23 cellular contexts compared by ENCODE assay signal in the genomic region with DNA sequence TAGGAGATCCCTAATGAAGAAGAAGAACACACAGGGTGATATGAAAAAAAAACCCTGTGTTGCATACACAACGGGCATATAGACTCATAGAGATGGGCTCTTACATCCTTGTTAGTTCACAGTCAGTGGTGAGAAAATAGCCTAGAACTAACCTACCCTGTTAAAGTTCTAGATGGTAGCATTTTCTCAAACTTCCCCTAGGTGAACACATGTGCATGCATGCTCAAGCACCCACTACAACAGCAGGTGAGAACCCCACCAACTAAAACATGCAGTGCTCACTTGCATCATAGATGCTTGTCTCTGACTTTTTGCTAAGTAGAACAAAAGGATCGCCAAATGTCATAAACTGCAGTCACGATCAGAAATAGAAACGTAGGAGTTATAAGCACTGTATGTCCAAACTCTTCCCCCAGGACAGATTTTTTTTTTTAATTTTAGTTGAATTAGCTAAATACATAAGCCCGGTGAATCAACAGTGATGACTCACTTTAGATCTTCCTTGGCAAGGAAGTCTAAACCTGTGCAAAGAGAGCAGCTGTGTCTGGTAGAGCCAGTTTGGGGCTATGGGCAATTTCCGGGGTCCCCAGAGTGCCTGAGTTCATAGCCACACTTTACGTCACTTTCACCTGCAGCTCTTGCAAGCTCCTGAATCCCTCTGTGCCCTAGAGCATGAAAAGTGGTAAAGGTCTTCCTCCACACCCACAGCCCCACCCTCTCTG.
A peak's percentile ranks its signal among the peaks of the same experiment; 100 is the strongest.
DNase-seq lines count a peak whose midpoint lies in the region; ATAC-seq and TF ChIP-seq lines count a peak whose summit lies in the region.
"Had no signal": no experiment of that assay in that cellular context is flagged by ENCODE, and none has a peak within 500 bp of the region (broad histone marks: within the 10 kb centered on the region; RNA-seq: fewer than 3 reads in every experiment).

No MANE protein-coding gene starts in this region.

- peaks cover 5% of the 10 kb centered on the region for H3K4me1 ChIP-seq in mucosa of descending colon (ENCODE audit: low read depth)
- H3K4me1 ChIP-seq: adrenal gland, HAP-1, Peyer's patch, prostate gland, suprapubic skin had no signal

- H3K4me1 Mint-ChIP-seq in T-helper 17 cell, result no peaks in the 10 kb centered on the region

- DNase-seq in ELR (ENCODE audit: low read depth) (peak; percentile 45), M059J (ENCODE audit: low read depth) (peak; percentile 17), epithelial cell of esophagus (ENCODE audit: low read depth) (peak; percentile 91), mucosa of descending colon (peak in 1 of 3 donors; percentile 26), T-helper 17 cell (no peak)
- DNase-seq in effector CD4-positive, alpha-beta T cell, result no peak
- DNase-seq: activated CD8-positive, alpha-beta T cell treated with anti-CD3 and anti-CD28 coated beads for 36 hours; adrenal gland; GF-D8; KG1; NCI-H1048; NCI-H187 treated with DMSO at 0.1 percent for 48 hours; NCI-H226; Peyer's patch; stimulated activated CD4-positive, alpha-beta T cell treated with anti-CD3 and anti-CD28 coated beads, Interleukin-1b, Interleukin-23, amount 100 ng/mL, for 48 hours; T1000 had no signal

- H3K27me3 Mint-ChIP-seq in T-helper 17 cell, result no peaks in the 10 kb centered on the region
- H3K27me3 Mint-ChIP-seq: activated CD8-positive, alpha-beta T cell treated with anti-CD3 and anti-CD28 coated beads for 36 hours had no signal

- no peak overlapping the region for H3K27ac Mint-ChIP-seq in T-helper 17 cell
- H3K27ac Mint-ChIP-seq: activated CD8-positive, alpha-beta T cell treated with anti-CD3 and anti-CD28 coated beads for 36 hours; dendritic cell treated with granulocyte-macrophage colony-stimulating factor and Interleukin-4, amounts not matched to agents 40 ng/mL and 50 ng/mL, for 4 days; neural progenitor cell had no signal

- H3K4me3 ChIP-seq in epithelial cell of esophagus (ENCODE audit: low read length), result no peak overlapping the region
- H3K4me3 ChIP-seq in mucosa of descending colon, result no peak overlapping the region
- H3K4me3 ChIP-seq: adrenal gland, HAP-1, neural progenitor cell, Peyer's patch, prostate gland, suprapubic skin had no signal

- no peaks in the 10 kb centered on the region for H3K9me3 ChIP-seq in mucosa of descending colon
- H3K9me3 ChIP-seq in T-helper 17 cell (ENCODE audit: control insufficient read depth, low read length, poor library complexity, severe bottlenecking), result no peaks in the 10 kb centered on the region
- H3K9me3 ChIP-seq: adrenal gland, HAP-1, Peyer's patch, prostate gland, suprapubic skin had no signal

- intact Hi-C loops in mucosa of descending colon (cut with DNase I, micrococcal nuclease), result no loop called here

- H3K36me3 Mint-ChIP-seq in T-helper 17 cell (ENCODE audit: low read depth), result no peaks in the 10 kb centered on the region
- H3K36me3 Mint-ChIP-seq: neural progenitor cell had no signal

- ATAC-seq in mucosa of descending colon (peak; percentile 36), GM18867 (IDR thresholded peaks at IDR 0.05; ENCODE audit: unreplicated experiment) (no peak), HG02852 (IDR thresholded peaks at IDR 0.05; ENCODE audit: unreplicated experiment) (no peak), T-helper 17 cell (no peak)
- ATAC-seq: activated CD8-positive, alpha-beta T cell treated with anti-CD3 and anti-CD28 coated beads for 36 hours had no signal

- TF ChIP-seq CTCF in epithelial cell of esophagus (IDR thresholded peaks at IDR 0.05; ENCODE audit: insufficient read depth, low read depth, low read length, missing control alignments) (no peak), mucosa of descending colon (IDR thresholded peaks at IDR 0.05) (no peak)

- no peaks in the 10 kb centered on the region for H3K36me3 ChIP-seq in mucosa of descending colon (ENCODE audit: low read depth)
- H3K36me3 ChIP-seq: adrenal gland, HAP-1, neural progenitor cell, Peyer's patch, prostate gland, suprapubic skin had no signal

- H3K4me3 Mint-ChIP-seq in T-helper 17 cell, result no peak overlapping the region
- H3K4me3 Mint-ChIP-seq: activated CD8-positive, alpha-beta T cell treated with anti-CD3 and anti-CD28 coated beads for 36 hours; dendritic cell treated with granulocyte-macrophage colony-stimulating factor and Interleukin-4, amounts not matched to agents 40 ng/mL and 50 ng/mL, for 4 days; neural progenitor cell had no signal

Comparison
In these comparisons a context has a peak if more than half of its experiments do, and no peak if none do; other contexts are left out.
1. DNase-seq: peak in ELR (single experiment), M059J (single experiment) and epithelial cell of esophagus (single experiment); none in effector CD4-positive, alpha-beta T cell (single experiment) and T-helper 17 cell (0 of 3).